9 cellular contexts compared by ENCODE assay signal in the genomic region with DNA sequence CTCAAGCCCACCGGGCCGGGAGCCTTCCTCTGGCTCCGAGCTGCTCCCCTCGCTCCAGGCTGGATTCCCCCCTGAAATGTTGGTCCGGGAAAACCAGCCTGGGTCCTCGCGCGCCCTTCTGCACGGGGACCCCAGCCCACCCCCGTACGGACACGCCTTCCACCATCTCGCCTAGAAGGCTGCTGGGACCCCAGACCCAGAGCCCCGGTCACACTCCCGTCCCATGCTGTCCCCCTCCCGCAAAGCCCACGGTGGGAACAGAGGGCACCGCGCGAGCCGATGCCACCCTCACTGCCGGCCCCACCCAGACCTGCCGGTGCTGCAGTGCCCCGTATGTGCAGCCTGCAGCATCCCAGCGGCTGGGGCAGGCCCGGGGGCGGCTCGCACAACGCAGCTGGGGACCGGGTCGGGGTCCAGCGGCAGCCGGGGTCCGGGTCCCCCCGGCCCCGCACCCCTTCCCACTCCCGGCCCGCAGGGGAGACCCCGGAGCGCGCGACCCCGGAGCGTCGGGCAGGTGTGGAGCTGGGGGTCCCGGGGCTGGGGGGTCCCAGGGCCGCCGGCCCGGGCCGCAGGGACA. TPM values are rescaled to one million over a fixed set of nuclear protein-coding genes. Genes with fewer than 3 reads are reported as not detected.
A peak's percentile ranks its signal among the peaks of the same experiment; 100 is the strongest.
DNase-seq lines count a peak whose midpoint lies in the region; ATAC-seq lines count a peak whose summit lies in the region.
"Had no signal": no experiment of that assay in that cellular context is flagged by ENCODE, and none has a peak within 500 bp of the region (broad histone marks: within the 10 kb centered on the region; RNA-seq: fewer than 3 reads in every experiment).

No MANE protein-coding gene starts in this region.

- H3K4me3 ChIP-seq in thymus (ENCODE audit: low read length) = peak overlapping the region; percentile 98
- H3K4me3 ChIP-seq: SJSA1 had no signal

- peaks cover 36% of the 10 kb centered on the region for H3K36me3 ChIP-seq in thymus (ENCODE audit: control insufficient read depth, insufficient read depth)
- H3K36me3 ChIP-seq: SJSA1 had no signal

- peak overlapping the region; percentile 87 for H3K27ac Mint-ChIP-seq in activated CD8-positive, alpha-beta memory T cell treated with anti-CD3 and anti-CD28 coated beads, Interleukin-2, amount 10 ng/mL, durations not matched to agents 7 days and 5 days
- H3K27ac Mint-ChIP-seq in memory B cell = peak overlapping the region; percentile 95

- H3K27me3 Mint-ChIP-seq in activated CD8-positive, alpha-beta memory T cell treated with anti-CD3 and anti-CD28 coated beads, Interleukin-2, amount 10 ng/mL, durations not matched to agents 7 days and 5 days = no peaks in the 10 kb centered on the region
- H3K27me3 Mint-ChIP-seq in memory B cell = no peaks in the 10 kb centered on the region

- H3K4me1 ChIP-seq in thymus (ENCODE audit: control insufficient read depth, insufficient read depth, low read length) = peaks cover 48% of the 10 kb centered on the region

- H3K4me3 Mint-ChIP-seq in activated CD8-positive, alpha-beta memory T cell treated with anti-CD3 and anti-CD28 coated beads, Interleukin-2, amount 10 ng/mL, durations not matched to agents 7 days and 5 days = peak overlapping the region; percentile 94
- peak overlapping the region; percentile 95 for H3K4me3 Mint-ChIP-seq in memory B cell

- H3K27ac ChIP-seq in caudate nucleus (ENCODE audit: low read depth, low read length) (peak overlapping the region; percentile 89), thymus (ENCODE audit: low read depth) (peak overlapping the region; percentile 95)
- H3K27ac ChIP-seq: SJSA1 had no signal

- no peaks in the 10 kb centered on the region for H3K9me3 Mint-ChIP-seq in activated CD8-positive, alpha-beta memory T cell treated with anti-CD3 and anti-CD28 coated beads, Interleukin-2, amount 10 ng/mL, durations not matched to agents 7 days and 5 days (ENCODE audit: low read depth)
- H3K9me3 Mint-ChIP-seq in memory B cell = no peaks in the 10 kb centered on the region

- peak; percentile 52 for ATAC-seq in activated CD8-positive, alpha-beta memory T cell treated with anti-CD3 and anti-CD28 coated beads, Interleukin-2, amount 10 ng/mL, durations not matched to agents 7 days and 5 days
- peak; percentile 72 for ATAC-seq in memory B cell (ENCODE audit: low read depth)
- ATAC-seq in HG03139 (IDR thresholded peaks at IDR 0.05; ENCODE audit: unreplicated experiment) = no peak

- WGBS in thymus = under 1% methylated on average over 50 of the region's 50 CpGs

- H3K9me3 ChIP-seq in thymus (ENCODE audit: control insufficient read depth) = no peaks in the 10 kb centered on the region
- H3K9me3 ChIP-seq: SJSA1 had no signal

- H3K36me3 Mint-ChIP-seq in activated CD8-positive, alpha-beta memory T cell treated with anti-CD3 and anti-CD28 coated beads, Interleukin-2, amount 10 ng/mL, durations not matched to agents 7 days and 5 days = peaks cover 20% of the 10 kb centered on the region
- H3K36me3 Mint-ChIP-seq in memory B cell = peaks cover 10% of the 10 kb centered on the region

- CTCF ChIA-PET in activated CD8-positive, alpha-beta memory T cell treated with anti-CD3 and anti-CD28 coated beads, Interleukin-2, amount 10 ng/mL, durations not matched to agents 7 days and 5 days (lab: Charles Lee) = interaction anchor here (0.7 to 4.9 kb wide), 10 partner anchors 9 to 268 kb away, joined by 3 to 25 read pairs (median 3); a partner anchor contains a TSS

- DNase-seq in activated CD8-positive, alpha-beta memory T cell treated with anti-CD3 and anti-CD28 coated beads, Interleukin-2, amount 10 ng/mL, durations not matched to agents 7 days and 5 days = peak; percentile 66
- DNase-seq in activated CD8-positive, alpha-beta memory T cell treated with anti-CD3 and anti-CD28 coated beads, Interleukin-2, amount 50 U/mL, for 48 hours = no peak
- DNase-seq in caudate nucleus (lab: John Stamatoyannopoulos, UW) (peak in 7 of 61 donors; percentile 14 to 53 (median 36)), memory B cell (ENCODE audit: low spot score in 2 of 2) (peak; percentile 51 to 70), NCI-H446 (lab: John Stamatoyannopoulos, UW) (no peak), UCSD-AML1 (lab: John Stamatoyannopoulos, UW; ENCODE audit: unreplicated experiment) (no peak)

- H3K27me3 ChIP-seq in thymus (ENCODE audit: control insufficient read depth, insufficient read depth) = no peaks in the 10 kb centered on the region

- H3K4me1 Mint-ChIP-seq in activated CD8-positive, alpha-beta memory T cell treated with anti-CD3 and anti-CD28 coated beads, Interleukin-2, amount 10 ng/mL, durations not matched to agents 7 days and 5 days = peaks cover 60% of the 10 kb centered on the region
- H3K4me1 Mint-ChIP-seq in memory B cell = peaks cover 35% of the 10 kb centered on the region

RNA-seq across cellular contexts. Expression of a gene that starts 0.9 kb away (rescaled TPM):
- 100 to 1,000 TPM in 1 of 2 experiments, 10 to 100 TPM in 1; 51.9 to 127 TPM for total RNA-seq in activated CD8-positive, alpha-beta memory T cell treated with anti-CD3 and anti-CD28 coated beads, Interleukin-2, amount 10 ng/mL, durations not matched to agents 7 days and 5 days
- polyA plus RNA-seq in thymus = 163 TPM
- total RNA-seq: SJSA1 had no signal

Comparison
In these comparisons a context has a peak if more than half of its experiments do, and no peak if none do; other contexts are left out.
1. DNase-seq: peak in activated CD8-positive, alpha-beta memory T cell treated with anti-CD3 and anti-CD28 coated beads, Interleukin-2, amount 10 ng/mL, durations not matched to agents 7 days and 5 days (single experiment) and memory B cell (2 of 2); none in activated CD8-positive, alpha-beta memory T cell treated with anti-CD3 and anti-CD28 coated beads, Interleukin-2, amount 50 U/mL, for 48 hours (single experiment), NCI-H446 (0 of 2) and UCSD-AML1 (single experiment).